ENCODE assay signal across 11 cellular contexts in genomic region chr12:15527201-15527782, GRCh38.
DNase-seq lines count a peak whose midpoint lies in the region; ATAC-seq and TF ChIP-seq lines count a peak whose summit lies in the region.
"Had no signal": no experiment of that assay in that cellular context is flagged by ENCODE, and none has a peak within 500 bp of the region (broad histone marks: within the 10 kb centered on the region; RNA-seq: fewer than 3 reads in every experiment).

No MANE protein-coding gene starts in this region.

- H3K27me3 ChIP-seq in heart right ventricle (peaks cover 0 to 31% (median 16%) of the 10 kb centered on the region in 7 donors), upper lobe of right lung (peaks cover 4% of the 10 kb centered on the region)

- no peak for ATAC-seq in activated CD8-positive, alpha-beta T cell treated with anti-CD3 and anti-CD28 coated beads for 36 hours
- no peak for ATAC-seq in activated CD8-positive, alpha-beta T cell treated with anti-CD3 and anti-CD28 coated beads, Interleukin-2, amount 10 ng/mL, durations not matched to agents 7 days and 5 days
- peak in 3 of 8 donors; percentile 17 to 30 (median 29) for ATAC-seq in heart right ventricle
- ATAC-seq in upper lobe of right lung: peak; percentile 80
- no peak for ATAC-seq in HG02571 (IDR thresholded peaks at IDR 0.05; ENCODE audit: unreplicated experiment)
- no peak for ATAC-seq in T-helper 17 cell
- ATAC-seq: effector memory CD8-positive, alpha-beta T cell had no signal

- H3K36me3 ChIP-seq in heart right ventricle: no peaks in the 10 kb centered on the region
- no peaks in the 10 kb centered on the region for H3K36me3 ChIP-seq in upper lobe of right lung

- H3K4me3 ChIP-seq in heart right ventricle: no peak overlapping the region
- no peak overlapping the region for H3K4me3 ChIP-seq in upper lobe of right lung
- H3K4me3 ChIP-seq: skin epidermis had no signal

- POLR2A ChIA-PET in activated CD8-positive, alpha-beta T cell treated with anti-CD3 and anti-CD28 coated beads for 36 hours (lab: Charles Lee): no interaction called here
- POLR2A ChIA-PET in activated CD8-positive, alpha-beta T cell treated with anti-CD3 and anti-CD28 coated beads, Interleukin-2, amount 10 ng/mL, durations not matched to agents 7 days and 5 days (lab: Charles Lee): no interaction called here

- no peak for TF ChIP-seq CTCF in activated CD8-positive, alpha-beta T cell treated with anti-CD3 and anti-CD28 coated beads for 36 hours (IDR thresholded peaks at IDR 0.05)
- no peak for TF ChIP-seq CTCF in heart right ventricle (IDR thresholded peaks at IDR 0.05)
- no peak for TF ChIP-seq CTCF in upper lobe of right lung (IDR thresholded peaks at IDR 0.05)

- intact Hi-C loops in activated CD8-positive, alpha-beta T cell treated with anti-CD3 and anti-CD28 coated beads for 36 hours (cut with micrococcal nuclease): no loop called here
- intact Hi-C loops in heart right ventricle (cut with DNase I) (loop anchor here in 3 of 10 donors (5.0 to 10.0 kb wide), 3 partner anchors 250 to 300 kb away; no protein-coding TSS in a partner anchor), upper lobe of right lung (cut with DNase I) (no loop called here)

- H3K9me3 ChIP-seq in heart right ventricle (peaks cover 0 to 12% (median 7%) of the 10 kb centered on the region in 11 donors), upper lobe of right lung (peaks cover 6% of the 10 kb centered on the region), T-helper 17 cell (ENCODE audit: control insufficient read depth, low read length, poor library complexity, severe bottlenecking) (no peaks in the 10 kb centered on the region)

- no peak overlapping the region for H3K4me3 Mint-ChIP-seq in activated CD8-positive, alpha-beta T cell treated with anti-CD3 and anti-CD28 coated beads for 36 hours
- no peak overlapping the region for H3K4me3 Mint-ChIP-seq in activated CD8-positive, alpha-beta T cell treated with anti-CD3 and anti-CD28 coated beads, Interleukin-2, amount 10 ng/mL, durations not matched to agents 7 days and 5 days
- no peak overlapping the region for H3K4me3 Mint-ChIP-seq in T-helper 17 cell
- H3K4me3 Mint-ChIP-seq: activated B cell treated with CpG ODN at 0.5 μM for 24 hours; effector memory CD8-positive, alpha-beta T cell had no signal

- CTCF ChIA-PET in activated CD8-positive, alpha-beta T cell treated with anti-CD3 and anti-CD28 coated beads for 36 hours (lab: Charles Lee): interaction anchor here (13.5 kb wide), 1 partner anchor 61 kb away, joined by 510 read pairs; no protein-coding TSS in a partner anchor
- CTCF ChIA-PET in activated CD8-positive, alpha-beta T cell treated with anti-CD3 and anti-CD28 coated beads, Interleukin-2, amount 10 ng/mL, durations not matched to agents 7 days and 5 days (lab: Charles Lee): interaction anchor here (0.9 to 15.4 kb wide), 5 partner anchors 32 to 328 kb away, joined by 3 to 720 read pairs (median 4); no protein-coding TSS in a partner anchor

- WGBS in heart right ventricle, 2 donors: 61 to 64% methylated on average over 5 of the region's 5 CpGs

- H3K4me1 Mint-ChIP-seq in activated CD8-positive, alpha-beta T cell treated with anti-CD3 and anti-CD28 coated beads for 36 hours (ENCODE audit: low read depth): peaks cover under 1% of the 10 kb centered on the region
- H3K4me1 Mint-ChIP-seq in activated CD8-positive, alpha-beta T cell treated with anti-CD3 and anti-CD28 coated beads, Interleukin-2, amount 10 ng/mL, durations not matched to agents 7 days and 5 days (ENCODE audit: low read depth): peaks cover 5% of the 10 kb centered on the region
- peaks cover 3% of the 10 kb centered on the region for H3K4me1 Mint-ChIP-seq in T-helper 17 cell

- no peak overlapping the region for H3K27ac Mint-ChIP-seq in activated CD8-positive, alpha-beta T cell treated with anti-CD3 and anti-CD28 coated beads for 36 hours
- no peak overlapping the region for H3K27ac Mint-ChIP-seq in activated CD8-positive, alpha-beta T cell treated with anti-CD3 and anti-CD28 coated beads, Interleukin-2, amount 10 ng/mL, durations not matched to agents 7 days and 5 days
- H3K27ac Mint-ChIP-seq in T-helper 17 cell: no peak overlapping the region
- H3K27ac Mint-ChIP-seq: activated B cell treated with CpG ODN at 0.5 μM for 24 hours; effector memory CD8-positive, alpha-beta T cell had no signal

- H3K4me1 ChIP-seq in heart right ventricle (no peaks in the 10 kb centered on the region), upper lobe of right lung (no peaks in the 10 kb centered on the region)

- H3K36me3 Mint-ChIP-seq in activated CD8-positive, alpha-beta T cell treated with anti-CD3 and anti-CD28 coated beads for 36 hours (ENCODE audit: low read depth): peaks cover 3% of the 10 kb centered on the region
- H3K36me3 Mint-ChIP-seq in activated CD8-positive, alpha-beta T cell treated with anti-CD3 and anti-CD28 coated beads, Interleukin-2, amount 10 ng/mL, durations not matched to agents 7 days and 5 days (ENCODE audit: low read depth): no peaks in the 10 kb centered on the region
- no peaks in the 10 kb centered on the region for H3K36me3 Mint-ChIP-seq in T-helper 17 cell (ENCODE audit: low read depth)

- H3K27ac ChIP-seq in heart right ventricle: no peak overlapping the region
- H3K27ac ChIP-seq in upper lobe of right lung: no peak overlapping the region
- H3K27ac ChIP-seq: skin epidermis had no signal

- H3K9me3 Mint-ChIP-seq in activated CD8-positive, alpha-beta T cell treated with anti-CD3 and anti-CD28 coated beads for 36 hours: peaks cover 10% of the 10 kb centered on the region
- H3K9me3 Mint-ChIP-seq in activated CD8-positive, alpha-beta T cell treated with anti-CD3 and anti-CD28 coated beads, Interleukin-2, amount 10 ng/mL, durations not matched to agents 7 days and 5 days (ENCODE audit: insufficient read depth): no peaks in the 10 kb centered on the region
- H3K9me3 Mint-ChIP-seq: effector memory CD8-positive, alpha-beta T cell had no signal

- peak; percentile 14 for DNase-seq in activated CD8-positive, alpha-beta T cell treated with anti-CD3 and anti-CD28 coated beads for 36 hours
- no peak for DNase-seq in activated CD8-positive, alpha-beta T cell treated with anti-CD3 and anti-CD28 coated beads, Interleukin-2, amount 10 ng/mL, durations not matched to agents 7 days and 5 days
- DNase-seq in RPMI8226 (peak; percentile 51), heart right ventricle (peak; percentile 12 to 23), upper lobe of right lung (peak; percentile 76), T-helper 17 cell (no peak), NCI-H1694 treated with DMSO at 0.1 percent for 48 hours (lab: John Stamatoyannopoulos, UW) (no peak)
- DNase-seq: activated B cell treated with CpG ODN at 0.5 μM for 24 hours; effector memory CD8-positive, alpha-beta T cell had no signal

- H3K27me3 Mint-ChIP-seq in activated CD8-positive, alpha-beta T cell treated with anti-CD3 and anti-CD28 coated beads for 36 hours: peaks cover 2% of the 10 kb centered on the region
- H3K27me3 Mint-ChIP-seq in activated CD8-positive, alpha-beta T cell treated with anti-CD3 and anti-CD28 coated beads, Interleukin-2, amount 10 ng/mL, durations not matched to agents 7 days and 5 days (ENCODE audit: low read depth): peaks cover 21% of the 10 kb centered on the region
- peaks cover 18% of the 10 kb centered on the region for H3K27me3 Mint-ChIP-seq in T-helper 17 cell
- H3K27me3 Mint-ChIP-seq: activated B cell treated with CpG ODN at 0.5 μM for 24 hours had no signal

Comparison
In these comparisons a context has a peak if more than half of its experiments do, and no peak if none do; other contexts are left out.
1. DNase-seq: peak in activated CD8-positive, alpha-beta T cell treated with anti-CD3 and anti-CD28 coated beads for 36 hours (single experiment), RPMI8226 (single experiment), heart right ventricle (2 of 2) and upper lobe of right lung (single experiment); none in activated CD8-positive, alpha-beta T cell treated with anti-CD3 and anti-CD28 coated beads, Interleukin-2, amount 10 ng/mL, durations not matched to agents 7 days and 5 days (single experiment), T-helper 17 cell (0 of 3) and NCI-H1694 treated with DMSO at 0.1 percent for 48 hours (single experiment).